12 cellular contexts compared by ENCODE assay signal in genomic region chr10:74988787-74989574, GRCh38.
DNase-seq lines count a peak whose midpoint lies in the region; ATAC-seq and TF ChIP-seq lines count a peak whose summit lies in the region.
"Had no signal": no experiment of that assay in that cellular context is flagged by ENCODE, and none has a peak within 500 bp of the region (broad histone marks: within the 10 kb centered on the region; RNA-seq: fewer than 3 reads in every experiment).

No MANE protein-coding gene starts in this region.

- H2AFZ ChIP-seq in neural cell (ENCODE audit: low read depth, low read length) (no peak overlapping the region), GM23338 (no peak overlapping the region)

- no peak for TF ChIP-seq RAD21 in neural cell (conservative IDR thresholded peaks at IDR 0.05)

- H3K36me3 Mint-ChIP-seq in Caco-2 (ENCODE audit: insufficient read depth, unreplicated experiment) (no peaks in the 10 kb centered on the region), GM23338 (ENCODE audit: low read depth) (no peaks in the 10 kb centered on the region)
- H3K36me3 Mint-ChIP-seq in naive thymus-derived CD8-positive, alpha-beta T cell = peaks cover 5 to 73% (median 34%) of the 10 kb centered on the region in 3 donors

- H3K27me3 Mint-ChIP-seq in Caco-2 (ENCODE audit: insufficient read depth, unreplicated experiment) (no peaks in the 10 kb centered on the region), GM23338 (ENCODE audit: insufficient read depth, low read depth, poor library complexity) (no peaks in the 10 kb centered on the region)
- no peaks in the 10 kb centered on the region for H3K27me3 Mint-ChIP-seq in naive thymus-derived CD8-positive, alpha-beta T cell
- H3K27me3 Mint-ChIP-seq: activated T-cell treated with anti-CD3 and anti-CD28 coated beads, Interleukin-2, amount 50 U/mL, for 24 hours; stimulated activated naive B cell treated with anti-CD40 and anti-IgM and Interleukin-4, amounts not matched to agents 10 μg/mL and 1 μg/mL and 100 μg/mL, for 72 hours had no signal

- H3K9me3 ChIP-seq in adipocyte (ENCODE audit: control insufficient read depth, low read length) = no peaks in the 10 kb centered on the region
- no peaks in the 10 kb centered on the region for H3K9me3 ChIP-seq in neural cell (ENCODE audit: low read length)
- H3K9me3 ChIP-seq in Caco-2 = no peaks in the 10 kb centered on the region

- TF ChIP-seq CTCF in neural cell (IDR thresholded peaks at IDR 0.05; ENCODE audit: poor library complexity, severe bottlenecking) (no peak), Caco-2 (IDR thresholded peaks at IDR 0.05; ENCODE audit: insufficient read depth in 1 of 2, low read depth in 1 of 2, low read length in 1 of 2, severe bottlenecking in 1 of 2, unreplicated experiment in 1 of 2) (no peak), GM23338 (conservative IDR thresholded peaks at IDR 0.05; ENCODE audit: low read depth in 2 of 2) (no peak)

- H3K9me2 ChIP-seq in neural cell (ENCODE audit: insufficient read depth, low read length) (no peaks in the 10 kb centered on the region), GM23338 (ENCODE audit: insufficient read depth) (no peaks in the 10 kb centered on the region)

- H3K27ac ChIP-seq in neural cell (ENCODE audit: low read length) = peak overlapping the region; percentile 31
- H3K27ac ChIP-seq in GM23338 (ENCODE audit: low read depth) = no peak overlapping the region

- H3K4me1 Mint-ChIP-seq in Caco-2 (ENCODE audit: low read depth, unreplicated experiment) = no peaks in the 10 kb centered on the region
- no peaks in the 10 kb centered on the region for H3K4me1 Mint-ChIP-seq in GM23338
- H3K4me1 Mint-ChIP-seq in naive thymus-derived CD8-positive, alpha-beta T cell = peaks cover 6 to 25% (median 19%) of the 10 kb centered on the region in 4 donors
- H3K4me1 Mint-ChIP-seq: CD14-positive monocyte had no signal

- H3K36me3 ChIP-seq in adipocyte (ENCODE audit: control insufficient read depth, insufficient read depth, low read length, severe bottlenecking) (peaks cover 26% of the 10 kb centered on the region), neural cell (ENCODE audit: insufficient read depth, low read length) (no peaks in the 10 kb centered on the region), Caco-2 (ENCODE audit: control insufficient read depth, insufficient read depth, low read length) (no peaks in the 10 kb centered on the region), GM23338 (ENCODE audit: insufficient read depth) (no peaks in the 10 kb centered on the region)

- CTCF ChIA-PET in Caco-2 (lab: Charles Lee) = interaction anchor here (0.6 kb wide), 1 partner anchor 415 kb away, joined by 5 read pairs; no protein-coding TSS in a partner anchor

- no peaks in the 10 kb centered on the region for H3K27me3 ChIP-seq in adipocyte (replicated peaks; ENCODE audit: control insufficient read depth, insufficient read depth, low read length)
- H3K27me3 ChIP-seq in neural cell (ENCODE audit: insufficient read depth, low read depth, low read length) = no peaks in the 10 kb centered on the region
- H3K27me3 ChIP-seq in Caco-2 (replicated peaks; ENCODE audit: control insufficient read depth, insufficient read depth, low read length) = no peaks in the 10 kb centered on the region
- no peaks in the 10 kb centered on the region for H3K27me3 ChIP-seq in GM23338 (ENCODE audit: insufficient read depth)

- H3F3A ChIP-seq in neural cell (ENCODE audit: insufficient read depth, low read length, poor library complexity, severe bottlenecking) (no peaks in the 10 kb centered on the region), GM23338 (replicated peaks; ENCODE audit: low read depth) (no peaks in the 10 kb centered on the region)

- DNase-seq in DMS53 (lab: John Stamatoyannopoulos, UW) (peak; percentile 60), NCI-H1105 (lab: John Stamatoyannopoulos, UW) (peak; percentile 22), adipocyte (ENCODE audit: low read depth) (no peak), Caco-2 (no peak), GM23338 (ENCODE audit: low spot score) (no peak), GM19238 (ENCODE audit: insufficient read length, low spot score) (no peak)
- DNase-seq in naive thymus-derived CD8-positive, alpha-beta T cell = no peak
- DNase-seq: activated T-cell treated with anti-CD3 and anti-CD28 coated beads, Interleukin-2, amount 50 U/mL, for 24 hours; NCI-H526; stimulated activated naive B cell treated with anti-CD40 and anti-IgM and Interleukin-4, amounts not matched to agents 10 μg/mL and 1 μg/mL and 100 μg/mL, for 72 hours had no signal

- POLR2A ChIA-PET in Caco-2 (lab: Charles Lee) = no interaction called here
- POLR2A ChIA-PET in naive thymus-derived CD8-positive, alpha-beta T cell (lab: Charles Lee) = no interaction called here

- BruUV-seq in Caco-2 (replicated peaks; lab: Mats Ljungman, UMichigan) = no TSS peak

- H3K4me3 Mint-ChIP-seq in Caco-2 (ENCODE audit: unreplicated experiment) (no peak overlapping the region), GM23338 (no peak overlapping the region)
- H3K4me3 Mint-ChIP-seq in naive thymus-derived CD8-positive, alpha-beta T cell = no peak overlapping the region
- H3K4me3 Mint-ChIP-seq: activated T-cell treated with anti-CD3 and anti-CD28 coated beads, Interleukin-2, amount 50 U/mL, for 24 hours; CD14-positive monocyte; stimulated activated naive B cell treated with anti-CD40 and anti-IgM and Interleukin-4, amounts not matched to agents 10 μg/mL and 1 μg/mL and 100 μg/mL, for 72 hours had no signal

- H3K79me2 ChIP-seq in neural cell (replicated peaks; ENCODE audit: insufficient read depth, low read length) = no peaks in the 10 kb centered on the region
- no peaks in the 10 kb centered on the region for H3K79me2 ChIP-seq in GM23338 (replicated peaks; ENCODE audit: insufficient read depth)

- no peak for ATAC-seq in GM23338
- no peak for ATAC-seq in naive thymus-derived CD8-positive, alpha-beta T cell
- ATAC-seq: stimulated activated naive B cell treated with anti-CD40 and anti-IgM and Interleukin-4, amounts not matched to agents 10 μg/mL and 1 μg/mL and 100 μg/mL, for 72 hours had no signal

- H3K27ac Mint-ChIP-seq in Caco-2 (ENCODE audit: unreplicated experiment) (no peak overlapping the region), GM23338 (no peak overlapping the region)
- peak overlapping the region in 4 of 10 donors; percentile 0 to 15 (median 4) for H3K27ac Mint-ChIP-seq in naive thymus-derived CD8-positive, alpha-beta T cell
- H3K27ac Mint-ChIP-seq: activated T-cell treated with anti-CD3 and anti-CD28 coated beads, Interleukin-2, amount 50 U/mL, for 24 hours; CD14-positive monocyte; stimulated activated naive B cell treated with anti-CD40 and anti-IgM and Interleukin-4, amounts not matched to agents 10 μg/mL and 1 μg/mL and 100 μg/mL, for 72 hours had no signal

- H3K4me3 ChIP-seq in adipocyte (ENCODE audit: low read length) (peak overlapping the region; percentile 32), neural cell (ENCODE audit: low read length) (no peak overlapping the region), Caco-2 (ENCODE audit: low read depth, low read length) (no peak overlapping the region), GM23338 (no peak overlapping the region)

- H3K9ac ChIP-seq in adipocyte (ENCODE audit: low read length) (peak overlapping the region; percentile 50), neural cell (ENCODE audit: low read length) (no peak overlapping the region)

- no peak for TF ChIP-seq EP300 in neural cell (conservative IDR thresholded peaks at IDR 0.05; ENCODE audit: poor library complexity, severe bottlenecking)

- peaks cover 35% of the 10 kb centered on the region for H3K4me1 ChIP-seq in adipocyte (ENCODE audit: control insufficient read depth, insufficient read depth, low read length)
- no peaks in the 10 kb centered on the region for H3K4me1 ChIP-seq in Caco-2
- no peaks in the 10 kb centered on the region for H3K4me1 ChIP-seq in GM23338 (ENCODE audit: insufficient read depth)

- no peaks in the 10 kb centered on the region for H3K9me3 Mint-ChIP-seq in Caco-2 (ENCODE audit: unreplicated experiment)
- H3K9me3 Mint-ChIP-seq in GM23338 = no peaks in the 10 kb centered on the region
- H3K9me3 Mint-ChIP-seq in naive thymus-derived CD8-positive, alpha-beta T cell = no peaks in the 10 kb centered on the region
- H3K9me3 Mint-ChIP-seq: activated T-cell treated with anti-CD3 and anti-CD28 coated beads, Interleukin-2, amount 50 U/mL, for 24 hours; CD14-positive monocyte; stimulated activated naive B cell treated with anti-CD40 and anti-IgM and Interleukin-4, amounts not matched to agents 10 μg/mL and 1 μg/mL and 100 μg/mL, for 72 hours had no signal

- intact Hi-C loops in Caco-2 (cut with micrococcal nuclease; ENCODE audit: unreplicated experiment) = no loop called here

- H3K4me2 ChIP-seq in neural cell (ENCODE audit: low read length) (peak overlapping the region; percentile 22), GM23338 (no peak overlapping the region)

- H4K20me1 ChIP-seq in neural cell (ENCODE audit: insufficient read depth) (no peaks in the 10 kb centered on the region), GM23338 (replicated peaks; ENCODE audit: insufficient read depth) (no peaks in the 10 kb centered on the region)

TF ChIP-seq in GM23338, 12 proteins besides CTCF, POLR2A, EP300 and RAD21 (continues in another document):
- TF ChIP-seq JUNB (IDR thresholded peaks at IDR 0.05; ENCODE audit: unreplicated experiment) (no peak), POLR2AphosphoS5 (IDR thresholded peaks at IDR 0.05; ENCODE audit: low read depth) (no peak), CREB1 (CRISPR knock-in tag; IDR thresholded peaks at IDR 0.05; ENCODE audit: low read depth) (no peak)

Comparison
In these comparisons a context has a peak if more than half of its experiments do, and no peak if none do; other contexts are left out.
1. DNase-seq: peak in DMS53 (single experiment) and NCI-H1105 (single experiment); none in adipocyte (single experiment), Caco-2 (0 of 2), GM23338 (single experiment), naive thymus-derived CD8-positive, alpha-beta T cell (0 of 10) and GM19238 (single experiment).